In genomic region chr2:100840519-100840918, GRCh38 we compare ENCODE assay signal across 1 cellular context.
TF ChIP-seq lines count a peak whose summit lies in the region.

No MANE protein-coding gene starts in this region.

TF ChIP-seq in SK-N-SH treated with all-trans-retinoic acid at 6 μM for 48 hours, 23 proteins besides CTCF, POLR2A, EP300 and RAD21 (continued from another document):
- TF ChIP-seq PATZ1 (CRISPR knock-in tag; IDR thresholded peaks at IDR 0.05; ENCODE audit: borderline replicate concordance) = no peak
